ENCODE assay signal across 8 cellular contexts in the genomic region with DNA sequence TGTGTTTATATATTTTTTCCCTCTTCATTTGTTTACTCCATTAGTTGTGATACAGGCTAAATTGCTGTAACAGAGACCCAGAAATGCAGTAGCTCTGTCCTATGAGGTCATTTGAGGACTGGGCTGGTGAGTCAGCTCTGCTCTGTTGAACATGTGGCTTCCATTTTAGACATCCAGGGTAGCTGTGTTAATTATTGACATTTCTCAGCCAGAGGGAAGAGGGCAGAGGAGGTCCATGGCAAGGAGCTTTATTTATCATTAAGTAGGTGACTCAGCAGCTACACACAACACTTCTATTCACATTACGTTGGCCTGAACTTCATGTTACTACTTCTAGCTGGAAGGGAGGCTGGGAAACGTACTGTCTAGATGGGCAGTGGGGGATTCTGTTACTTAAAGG.
DNase-seq lines count a peak whose midpoint lies in the region; ATAC-seq and TF ChIP-seq lines count a peak whose summit lies in the region.

No MANE protein-coding gene starts in this region.

- no peaks in the 10 kb centered on the region for H3K36me3 ChIP-seq in SK-N-SH (replicated peaks in 1 of 2; ENCODE audit: control insufficient read depth in 1 of 2, insufficient read depth in 2 of 2, low read length in 1 of 2)
- H3K36me3 ChIP-seq in mesodermal cell (ENCODE audit: control insufficient read depth, insufficient read depth, low read length), result no peaks in the 10 kb centered on the region
- no peaks in the 10 kb centered on the region for H3K36me3 ChIP-seq in trophoblast cell (ENCODE audit: control insufficient read depth in 1 of 2, insufficient read depth in 2 of 2, low read length in 2 of 2)

- H3K27me3 ChIP-seq in SK-N-SH (ENCODE audit: insufficient read depth), result peaks cover 4% of the 10 kb centered on the region; the same call in 1 of the 2 replicates
- H3K27me3 ChIP-seq in trophoblast cell (ENCODE audit: insufficient read depth, low read length), result no peaks in the 10 kb centered on the region

- H3K9me2 ChIP-seq in SK-N-SH, result no peaks in the 10 kb centered on the region

- no peak for TF ChIP-seq CTCF in SK-N-SH (IDR thresholded peaks at IDR 0.05)

- no peak overlapping the region for H4K91ac ChIP-seq in trophoblast cell (ENCODE audit: low read depth, low read length)

- no peaks in the 10 kb centered on the region for H4K20me1 ChIP-seq in SK-N-SH (ENCODE audit: insufficient read depth)

- no peaks in the 10 kb centered on the region for H3K4me1 ChIP-seq in SK-N-SH (ENCODE audit: control insufficient read depth in 1 of 2, insufficient read depth in 2 of 2, low read depth in 1 of 2, low read length in 1 of 2)
- peaks cover 6% of the 10 kb centered on the region for H3K4me1 ChIP-seq in mesodermal cell (ENCODE audit: control insufficient read depth, insufficient read depth, low read length, poor library complexity, severe bottlenecking)
- H3K4me1 ChIP-seq in trophoblast cell (ENCODE audit: control insufficient read depth in 1 of 2, insufficient read depth in 2 of 2, low read length in 2 of 2), result no peaks in the 10 kb centered on the region

- no peaks in the 10 kb centered on the region for H3K79me2 ChIP-seq in SK-N-SH (ENCODE audit: insufficient read depth)
- H3K79me2 ChIP-seq in trophoblast cell (ENCODE audit: control insufficient read depth, insufficient read depth, low read length, poor library complexity), result no peaks in the 10 kb centered on the region

- POLR2A ChIA-PET in SK-N-SH (lab: Yijun Ruan, JAX), result no interaction called here

- H2BK12ac ChIP-seq in trophoblast cell (ENCODE audit: low read length), result no peak overlapping the region

- no peak overlapping the region for H3K4ac ChIP-seq in trophoblast cell (ENCODE audit: low read depth, low read length)

- H3K14ac ChIP-seq in trophoblast cell (ENCODE audit: low read length), result no peak overlapping the region

- no peak overlapping the region for H4K12ac ChIP-seq in trophoblast cell (ENCODE audit: low read depth, low read length)

- no peaks in the 10 kb centered on the region for H3F3A ChIP-seq in SK-N-SH (replicated peaks; ENCODE audit: insufficient read depth)

- ATAC-seq in GM18505 (IDR thresholded peaks at IDR 0.05; ENCODE audit: unreplicated experiment) (peak; percentile 82), HG03108 (IDR thresholded peaks at IDR 0.05; ENCODE audit: unreplicated experiment) (peak; percentile 88)

- H2BK120ac ChIP-seq in trophoblast cell (ENCODE audit: insufficient read depth, low read length, poor library complexity), result no peak overlapping the region

- no peak overlapping the region for H3K18ac ChIP-seq in trophoblast cell (ENCODE audit: low read length)

- peak overlapping the region; percentile 31; the same call in 1 of the 2 replicates for H3K4me2 ChIP-seq in SK-N-SH
- no peak overlapping the region for H3K4me2 ChIP-seq in trophoblast cell (ENCODE audit: low read length)

- H3K9ac ChIP-seq in SK-N-SH, result no peak overlapping the region
- H3K9ac ChIP-seq in trophoblast cell (ENCODE audit: low read length), result no peak overlapping the region

- no peak overlapping the region for H2BK5ac ChIP-seq in trophoblast cell (ENCODE audit: low read depth, low read length, poor library complexity)

- CTCF ChIA-PET in SK-N-SH (lab: Yijun Ruan, JAX), result interaction anchor here (1.2 to 1.4 kb wide), 2 partner anchors 21 to 137 kb away, joined by 3 to 4 read pairs; no protein-coding TSS in a partner anchor

- H3K27ac ChIP-seq in SK-N-SH (ENCODE audit: low read depth in 2 of 2, low read length in 1 of 2) (no peak overlapping the region), mesodermal cell (ENCODE audit: low read depth, low read length, severe bottlenecking) (peak overlapping the region; percentile 8), trophoblast cell (ENCODE audit: low read depth, low read length) (no peak overlapping the region)

- H2AFZ ChIP-seq in SK-N-SH (ENCODE audit: low read depth) (0 out of 2 replicates have a peak overlapping the region, but pooled peaks have one; percentile 86), trophoblast cell (ENCODE audit: insufficient read depth, low read length, poor library complexity) (no peak overlapping the region)

- H2AK5ac ChIP-seq in trophoblast cell (ENCODE audit: low read length), result no peak overlapping the region

- H3K9me3 ChIP-seq in SK-N-SH (no peaks in the 10 kb centered on the region), mesodermal cell (ENCODE audit: control insufficient read depth, low read length) (no peaks in the 10 kb centered on the region), trophoblast cell (ENCODE audit: insufficient read depth, low read depth, low read length) (no peaks in the 10 kb centered on the region)

- WGBS in SK-N-SH (ENCODE audit: low lambda C conversion rate), result 9% methylated on average over 2 of the region's 2 CpGs
- WGBS in mesodermal cell (ENCODE audit: insufficient coverage in 2 of 2), 2 experiments, result no CpG with 5 or more reads among the region's 2 CpGs
- WGBS in trophoblast cell (ENCODE audit: extremely low coverage, insufficient coverage, insufficient read length), result no CpG with 5 or more reads among the region's 2 CpGs

- no peak overlapping the region for H3K23ac ChIP-seq in trophoblast cell (ENCODE audit: low read length)

- no peak overlapping the region for H3K4me3 ChIP-seq in SK-N-SH (ENCODE audit: low read depth in 2 of 2, low read length in 1 of 2)
- H3K4me3 ChIP-seq in mesodermal cell (ENCODE audit: extremely low read depth, insufficient read depth, low read length, poor library complexity, severe bottlenecking), result no peak overlapping the region
- H3K4me3 ChIP-seq in trophoblast cell (ENCODE audit: low read depth, low read length), result no peak overlapping the region

- DNase-seq in SK-N-SH (no peak), trophoblast cell (no peak), middle frontal gyrus (ENCODE audit: extremely low spot score, low spot score) (no peak), superior temporal gyrus (ENCODE audit: extremely low spot score) (no peak), CD1c-positive myeloid dendritic cell (ENCODE audit: extremely low spot score) (no peak)

- no peak for TF ChIP-seq EP300 in SK-N-SH (IDR thresholded peaks at IDR 0.05; ENCODE audit: borderline replicate concordance in 1 of 2, low read depth in 1 of 2, low read length in 1 of 2)

- no peak for TF ChIP-seq RAD21 in SK-N-SH (IDR thresholded peaks at IDR 0.05; ENCODE audit: low read length)

- H3K79me1 ChIP-seq in trophoblast cell (ENCODE audit: low read length), result no peaks in the 10 kb centered on the region

- TF ChIP-seq POLR2A in GM18505 (IDR thresholded peaks at IDR 0.05; ENCODE audit: borderline replicate concordance, extremely low read depth, insufficient read depth, insufficient read length), result no peak

- H4K8ac ChIP-seq in trophoblast cell (ENCODE audit: low read depth, low read length), result no peak overlapping the region

TF ChIP-seq in SK-N-SH, 30 proteins besides CTCF, POLR2A, EP300 and RAD21:
- TF ChIP-seq POLR2AphosphoS5 (IDR thresholded peaks at IDR 0.05; ENCODE audit: low read depth, low read length) (no peak), JUND (IDR thresholded peaks at IDR 0.05) (peak; percentile 33), RXRA (IDR thresholded peaks at IDR 0.05; ENCODE audit: borderline replicate concordance, low read depth) (peak; percentile 30; the same call in 1 of the 2 replicates), YY1 (IDR thresholded peaks at IDR 0.05; ENCODE audit: low read depth) (no peak), FOSL2 (IDR thresholded peaks at IDR 0.05; ENCODE audit: borderline replicate concordance, low read depth) (0 out of 2 replicates have a peak, but pooled peaks have one; percentile 21), TCF12 (IDR thresholded peaks at IDR 0.05) (peak; percentile 46)
TF ChIP-seq in SK-N-SH: peak in this region for 4.
